ENCODE assay signal across 17 cellular contexts in the genomic region with DNA sequence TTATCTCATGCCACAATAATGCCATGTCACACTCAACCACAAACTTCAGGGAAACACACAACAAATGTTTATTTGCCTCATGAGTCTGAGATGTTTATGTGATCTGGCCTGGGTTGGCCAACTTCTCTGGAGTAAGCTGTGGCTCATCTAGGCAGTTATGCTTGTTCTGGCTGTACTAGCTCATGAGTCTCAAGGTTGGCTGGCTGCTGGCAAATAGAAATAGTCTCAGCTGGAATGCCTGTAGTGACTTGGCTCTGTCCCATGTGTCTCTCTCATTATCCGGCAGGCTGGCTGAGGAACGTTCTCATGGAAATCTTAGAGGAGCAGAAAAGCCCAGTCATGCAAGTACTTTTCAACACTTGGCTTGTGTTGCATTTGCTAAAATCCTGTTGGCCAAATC.
A peak's percentile ranks its signal among the peaks of the same experiment; 100 is the strongest.
DNase-seq lines count a peak whose midpoint lies in the region; ATAC-seq and TF ChIP-seq lines count a peak whose summit lies in the region.
"Had no signal": no experiment of that assay in that cellular context is flagged by ENCODE, and none has a peak within 500 bp of the region (broad histone marks: within the 10 kb centered on the region; RNA-seq: fewer than 3 reads in every experiment).

No MANE protein-coding gene starts in this region.

- H3K27me3 ChIP-seq in right atrium auricular region = no peaks in the 10 kb centered on the region
- H3K27me3 ChIP-seq: transverse colon had no signal

- DNase-seq in HCEC 1CT = peak; percentile 46
- peak; percentile 66 to 67 for DNase-seq in cardiac fibroblast (ENCODE audit: low read depth in 2 of 2)
- peak; percentile 70 for DNase-seq in right atrium auricular region (ENCODE audit: low spot score)
- DNase-seq in HEK293T (ENCODE audit: extremely low spot score) = no peak
- DNase-seq in NCI-H69 (lab: John Stamatoyannopoulos, UW) = no peak
- no peak for DNase-seq in activated CD4-positive, CD25-positive, alpha-beta regulatory T cell treated with anti-CD3 and anti-CD28 coated beads, Interleukin-2, amount 50 U/mL, for 72 hours
- DNase-seq: activated gamma-delta T cell; CD8-positive, alpha-beta memory T cell; naive thymus-derived CD8-positive, alpha-beta T cell; PC-3; retina; stimulated activated CD4-positive, alpha-beta T cell treated with anti-CD3 and anti-CD28 coated beads, Interleukin-4, amount 100 ng/mL, for 1 hour; SW 1271; transverse colon; WERI-Rb-1 had no signal

- H3K4me3 ChIP-seq in cardiac fibroblast (replicated peaks in 1 of 2; ENCODE audit: low read depth in 2 of 2, low read length in 2 of 2) (no peak overlapping the region), right atrium auricular region (no peak overlapping the region)
- H3K4me3 ChIP-seq: transverse colon had no signal

- no peaks in the 10 kb centered on the region for H3K4me1 ChIP-seq in right atrium auricular region
- H3K4me1 ChIP-seq: transverse colon had no signal

- ATAC-seq in GM21381 (IDR thresholded peaks at IDR 0.05; ENCODE audit: unreplicated experiment) = no peak
- ATAC-seq: left lobe of liver; naive thymus-derived CD8-positive, alpha-beta T cell; PC-3 had no signal

- no peaks in the 10 kb centered on the region for H3K9me3 ChIP-seq in right atrium auricular region
- H3K9me3 ChIP-seq: transverse colon had no signal

- no peaks in the 10 kb centered on the region for H3K36me3 ChIP-seq in right atrium auricular region
- H3K36me3 ChIP-seq: transverse colon, WERI-Rb-1 had no signal

- POLR2A ChIA-PET in HEK293T (lab: Yijun Ruan, JAX) = no interaction called here

- no peak for TF ChIP-seq CTCF in cardiac fibroblast (IDR thresholded peaks at IDR 0.05; ENCODE audit: low read depth, low read length)
- TF ChIP-seq CTCF in right atrium auricular region (IDR thresholded peaks at IDR 0.05) = no peak

- H3K27ac ChIP-seq in right atrium auricular region = no peak overlapping the region
- H3K27ac ChIP-seq: transverse colon, WERI-Rb-1 had no signal

- CTCF ChIA-PET in HEK293T (lab: Yijun Ruan, JAX) = no interaction called here

TF ChIP-seq in HEK293T, 16 proteins besides CTCF, POLR2A, EP300 and RAD21:
- TF ChIP-seq ZNF384 (IDR thresholded peaks at IDR 0.05) (no peak), ARNT (IDR thresholded peaks at IDR 0.05) (no peak), TARDBP (IDR thresholded peaks at IDR 0.05) (no peak), ELF4 (IDR thresholded peaks at IDR 0.05) (no peak), L3MBTL2 (conservative IDR thresholded peaks at IDR 0.05) (no peak), LEF1 (IDR thresholded peaks at IDR 0.05; ENCODE audit: borderline replicate concordance) (no peak), CTBP1 (IDR thresholded peaks at IDR 0.05; ENCODE audit: borderline replicate concordance) (no peak), SUZ12 (IDR thresholded peaks at IDR 0.05) (no peak), SP1 (IDR thresholded peaks at IDR 0.05) (no peak), NFRKB (IDR thresholded peaks at IDR 0.05) (no peak)
- TF ChIP-seq, protein P1, sequence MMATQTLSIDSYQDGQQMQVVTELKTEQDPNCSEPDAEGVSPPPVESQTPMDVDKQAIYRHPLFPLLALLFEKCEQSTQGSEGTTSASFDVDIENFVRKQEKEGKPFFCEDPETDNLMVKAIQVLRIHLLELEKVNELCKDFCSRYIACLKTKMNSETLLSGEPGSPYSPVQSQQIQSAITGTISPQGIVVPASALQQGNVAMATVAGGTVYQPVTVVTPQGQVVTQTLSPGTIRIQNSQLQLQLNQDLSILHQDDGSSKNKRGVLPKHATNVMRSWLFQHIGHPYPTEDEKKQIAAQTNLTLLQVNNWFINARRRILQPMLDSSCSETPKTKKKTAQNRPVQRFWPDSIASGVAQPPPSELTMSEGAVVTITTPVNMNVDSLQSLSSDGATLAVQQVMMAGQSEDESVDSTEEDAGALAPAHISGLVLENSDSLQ (IDR thresholded peaks at IDR 0.05) = no peak

Comparison
In these comparisons a context has a peak if more than half of its experiments do, and no peak if none do; other contexts are left out.
1. DNase-seq: peak in HCEC 1CT (single experiment), cardiac fibroblast (2 of 2) and right atrium auricular region (single experiment); none in HEK293T (single experiment), NCI-H69 (single experiment) and activated CD4-positive, CD25-positive, alpha-beta regulatory T cell treated with anti-CD3 and anti-CD28 coated beads, Interleukin-2, amount 50 U/mL, for 72 hours (single experiment).